8 cellular contexts compared by ENCODE assay signal in genomic region chr15:90932660-90932991, GRCh38. TPM values are rescaled to one million over a fixed set of nuclear protein-coding genes. Genes with fewer than 3 reads are reported as not detected.
DNase-seq lines count a peak whose midpoint lies in the region; ATAC-seq and TF ChIP-seq lines count a peak whose summit lies in the region.

No MANE protein-coding gene starts in this region.

- H3K36me3 ChIP-seq in A673 (ENCODE audit: insufficient read depth, low read length, poor library complexity, severe bottlenecking) (no peaks in the 10 kb centered on the region), KOPT-K1 (ENCODE audit: insufficient read depth, low read length) (peaks cover 10% of the 10 kb centered on the region; the same call in 1 of the 2 replicates)

- H3K36me3 Mint-ChIP-seq in natural killer cell, result no peaks in the 10 kb centered on the region

- H3K9me3 Mint-ChIP-seq in natural killer cell, result no peaks in the 10 kb centered on the region

- H3K27me3 ChIP-seq in A673 (replicated peaks; ENCODE audit: insufficient read depth, low read depth, low read length, poor library complexity), result no peaks in the 10 kb centered on the region

- peak overlapping the region; percentile 96 for H3K4me3 ChIP-seq in A673 (ENCODE audit: low read depth, low read length, poor library complexity, severe bottlenecking)

- no peak for DNase-seq in A673 (ENCODE audit: low spot score)
- no peak for DNase-seq in caudate nucleus (lab: John Stamatoyannopoulos, UW)
- no peak for DNase-seq in natural killer cell
- no peak for DNase-seq in effector CD8-positive, alpha-beta T cell (lab: John Stamatoyannopoulos, UW)
- DNase-seq in COR-L47 (lab: John Stamatoyannopoulos, UW), result no peak
- no peak for DNase-seq in amniotic stem cell (lab: John Stamatoyannopoulos, UW)

- peaks cover 53 to 62% of the 10 kb centered on the region in 2 donors for H3K4me1 Mint-ChIP-seq in natural killer cell

- CTCF ChIA-PET in A673 (lab: Charles Lee), result interaction anchor here (1.2 to 2.9 kb wide), 7 partner anchors 22 to 339 kb away, joined by 3 to 9 read pairs (median 6); partner anchors contain the start of genes MAN2A2 and RCCD1

- no peaks in the 10 kb centered on the region for H3K27me3 Mint-ChIP-seq in natural killer cell (ENCODE audit: low read depth in 2 of 2)

- peaks cover 27% of the 10 kb centered on the region for H3K4me1 ChIP-seq in A673 (ENCODE audit: insufficient read depth, low read length, poor library complexity, severe bottlenecking)

- H3K27ac Mint-ChIP-seq in natural killer cell, result peak overlapping the region; percentile 97

- no TSS peak for BruUV-seq in A673 (replicated peaks; lab: Mats Ljungman, UMichigan)

- POLR2A ChIA-PET in A673 (lab: Charles Lee; ENCODE audit: low non-redundant PET), result interaction anchor here (0.6 kb wide), 1 partner anchor 50 kb away, joined by 7 read pairs; no protein-coding TSS in a partner anchor

- TF ChIP-seq CTCF in A673 (conservative IDR thresholded peaks at IDR 0.05; ENCODE audit: low read depth, low read length), result no peak; the same call in 1 of the 2 replicates
- peak; percentile 68 for TF ChIP-seq CTCF in natural killer cell (IDR thresholded peaks at IDR 0.05)

- no peaks in the 10 kb centered on the region for H3K9me3 ChIP-seq in A673 (ENCODE audit: low read depth, low read length, poor library complexity, severe bottlenecking)
- no peaks in the 10 kb centered on the region for H3K9me3 ChIP-seq in KOPT-K1 (ENCODE audit: insufficient read depth, low read length, poor library complexity, severe bottlenecking)

- peak overlapping the region; percentile 94 for H3K4me3 Mint-ChIP-seq in natural killer cell

- intact Hi-C loops in A673 (cut with micrococcal nuclease; ENCODE audit: unreplicated experiment) (loop anchor here (5.0 to 10.0 kb wide), 2 partner anchors 285 to 788 kb away; no protein-coding TSS in a partner anchor), natural killer cell (cut with micrococcal nuclease) (loop anchor here (1.0 kb wide), 1 partner anchor 30 kb away; no protein-coding TSS in a partner anchor)

- ATAC-seq in natural killer cell (no peak), HG03378 (IDR thresholded peaks at IDR 0.05; ENCODE audit: unreplicated experiment) (no peak)

- peak overlapping the region; percentile 80 for H3K27ac ChIP-seq in A673 (ENCODE audit: low read depth, low read length, poor library complexity, severe bottlenecking)
- peak overlapping the region; percentile 85 for H3K27ac ChIP-seq in KOPT-K1 (ENCODE audit: low read depth, low read length, poor library complexity, severe bottlenecking)
- H3K27ac ChIP-seq in caudate nucleus (ENCODE audit: low read depth, low read length), result peak overlapping the region; percentile 92

RNA-seq across cellular contexts. Expression of gene HDDC3, which starts 0.3 kb away (rescaled TPM):
- total RNA-seq in A673 (2021), result 22.6 and 23.9 TPM in 2 replicates
- 10 to 100 TPM; 11.2 to 14.5 (median 12.1) TPM for total RNA-seq in natural killer cell

RNA-seq across cellular contexts. Expression of gene UNC45A, which starts 2.5 kb away (rescaled TPM):
- total RNA-seq in A673 (2021), result 74.4 and 77.7 TPM in 2 replicates
- 10 to 100 TPM; 39.0 to 58.1 (median 51.5) TPM for total RNA-seq in natural killer cell

RNA-seq across cellular contexts. Expression of gene RCCD1, which starts 22.1 kb away (rescaled TPM):
- total RNA-seq in A673 (2021) (28.8 and 39.5 TPM in 2 replicates), natural killer cell (1 to 10 TPM; 4.2 to 5.4 (median 5.1) TPM)

RNA-seq across cellular contexts. Expression of gene MAN2A2, which starts 29.5 kb away (rescaled TPM):
- total RNA-seq in A673 (2021) (75.7 and 91.3 TPM in 2 replicates), natural killer cell (100 to 1,000 TPM; 158 to 200 (median 177) TPM)

RNA-seq across cellular contexts. Expression of gene FES, which starts 48.3 kb away (rescaled TPM):
- total RNA-seq in A673 (2021) (1.3 and 3.8 TPM in 2 replicates), natural killer cell (10 to 100 TPM; 35.8 to 70.3 (median 52.5) TPM)
